Comparison of ENCODE assay signal across 9 cellular contexts in the genomic region with DNA sequence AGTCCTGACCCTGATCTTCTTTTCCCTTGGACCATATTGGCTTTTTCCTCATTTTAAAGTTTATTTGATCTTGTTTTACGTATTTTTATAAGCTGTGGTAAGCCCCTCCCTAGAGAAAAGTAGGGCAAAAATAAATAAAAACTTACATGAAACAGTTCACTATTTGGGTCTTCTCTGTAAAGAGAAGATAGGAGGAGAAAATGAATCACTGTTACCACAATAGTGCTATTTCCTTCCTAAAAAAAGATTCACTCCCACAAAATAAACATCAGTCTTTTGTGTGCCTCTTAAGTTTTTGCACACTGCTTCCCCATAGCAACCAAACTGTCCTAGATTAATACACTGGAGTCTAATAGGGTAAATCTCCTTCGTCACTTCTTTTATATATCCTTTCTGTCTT. TPM values are rescaled to one million over a fixed set of nuclear protein-coding genes. Genes with fewer than 3 reads are reported as not detected.
DNase-seq lines count a peak whose midpoint lies in the region; ATAC-seq and TF ChIP-seq lines count a peak whose summit lies in the region.
"Had no signal": no experiment of that assay in that cellular context is flagged by ENCODE, and none has a peak within 500 bp of the region (broad histone marks: within the 10 kb centered on the region; RNA-seq: fewer than 3 reads in every experiment).

No MANE protein-coding gene starts in this region.

- in situ Hi-C loops in gastrocnemius medialis (cut with MboI; ENCODE audit: low sequenced_read_pairs in 4 of 4) (loop anchor here in 3 of 4 donors (25.0 kb wide), 2 partner anchors 226 to 326 kb away; no protein-coding TSS in a partner anchor), G401 (cut with HindIII; ENCODE audit: low sequenced_read_pairs) (no loop called here)

- no peak overlapping the region for H2AFZ ChIP-seq in GM23338

- POLR2A ChIA-PET in RWPE1 (lab: Yijun Ruan, JAX; ENCODE audit: low non-redundant PET): no interaction called here

- H3K27me3 Mint-ChIP-seq in GM23338 (ENCODE audit: insufficient read depth, low read depth, poor library complexity): peaks cover 2% of the 10 kb centered on the region

- peaks cover 16% of the 10 kb centered on the region for H3K36me3 Mint-ChIP-seq in GM23338 (ENCODE audit: low read depth)

- H4K20me1 ChIP-seq in GM23338 (replicated peaks; ENCODE audit: insufficient read depth): no peaks in the 10 kb centered on the region

- H3K36me3 ChIP-seq in GM23338 (ENCODE audit: insufficient read depth) (no peaks in the 10 kb centered on the region), gastrocnemius medialis (peaks cover 0 to 3% of the 10 kb centered on the region in 2 donors)

- H3K4me3 ChIP-seq in GM23338: no peak overlapping the region
- peak overlapping the region in 2 of 4 donors; percentile 2 to 73 for H3K4me3 ChIP-seq in gastrocnemius medialis

- no peak for ATAC-seq in GM23338
- ATAC-seq in gastrocnemius medialis: no peak
- no peak for ATAC-seq in HG02623 (IDR thresholded peaks at IDR 0.05; ENCODE audit: unreplicated experiment)
- ATAC-seq in HG03025 (IDR thresholded peaks at IDR 0.05; ENCODE audit: low FRiP score, unreplicated experiment): no peak

- no peaks in the 10 kb centered on the region for H3K9me2 ChIP-seq in GM23338 (ENCODE audit: insufficient read depth)

- no peak overlapping the region for H3K4me3 Mint-ChIP-seq in GM23338

- no peak overlapping the region for H3K4me2 ChIP-seq in GM23338

- H3K27me3 ChIP-seq in GM23338 (ENCODE audit: insufficient read depth): no peaks in the 10 kb centered on the region
- H3K27me3 ChIP-seq in gastrocnemius medialis: no peaks in the 10 kb centered on the region

- H3K9me3 ChIP-seq in gastrocnemius medialis: no peaks in the 10 kb centered on the region

- peaks cover 3% of the 10 kb centered on the region; the same call in 2 of the 3 replicates for H3K9me3 Mint-ChIP-seq in GM23338
- H3K9me3 Mint-ChIP-seq: activated T-helper 2 cell treated with anti-CD3 and anti-CD28 coated beads, Interferon-gamma antibody, Interleukin-2, Interleukin-4, amounts not matched to agents 10 μg/mL and 5 μg/mL and 100 μg/mL, durations not matched to agents 14 hours and 24 hours and 36 hours had no signal

- TF ChIP-seq CTCF in GM23338 (conservative IDR thresholded peaks at IDR 0.05; ENCODE audit: low read depth in 2 of 2): no peak
- no peak for TF ChIP-seq CTCF in RWPE1 (conservative IDR thresholded peaks at IDR 0.05; ENCODE audit: low read depth)
- no peak for TF ChIP-seq CTCF in gastrocnemius medialis (IDR thresholded peaks at IDR 0.05 in 4 of 5, conservative IDR thresholded peaks at IDR 0.05 in 1 of 5)

- intact Hi-C loops in gastrocnemius medialis (cut with DNase I; ENCODE audit: low total_unique reads): no loop called here

- H3K27ac ChIP-seq in GM23338 (ENCODE audit: low read depth): no peak overlapping the region
- peak overlapping the region; percentile 95 for H3K27ac ChIP-seq in RWPE1
- peak overlapping the region; percentile 95 to 96 (median 96) for H3K27ac ChIP-seq in gastrocnemius medialis

- CTCF ChIA-PET in RWPE1 (lab: Yijun Ruan, JAX): interaction anchor here (0.6 to 0.7 kb wide), 2 partner anchors 10 to 203 kb away, joined by 3 to 5 read pairs; no protein-coding TSS in a partner anchor

- DNase-seq in GM23338 (ENCODE audit: low spot score) (no peak), RWPE1 (ENCODE audit: low spot score) (peak; percentile 20), fibroblast of peridontal ligament (ENCODE audit: extremely low read depth) (peak; percentile 86), gastrocnemius medialis (no peak), G401 (ENCODE audit: low spot score) (no peak)
- DNase-seq in activated CD8-positive, alpha-beta memory T cell treated with anti-CD3 and anti-CD28 coated beads, Interleukin-2, amount 50 U/mL, for 48 hours: no peak

- H3K4me1 Mint-ChIP-seq in GM23338: peaks cover 38% of the 10 kb centered on the region

- H3F3A ChIP-seq in GM23338 (replicated peaks; ENCODE audit: low read depth): no peaks in the 10 kb centered on the region

- H3K27ac Mint-ChIP-seq in GM23338: peak overlapping the region; percentile 90; the same call in 1 of the 2 replicates
- H3K27ac Mint-ChIP-seq: activated T-helper 2 cell treated with anti-CD3 and anti-CD28 coated beads, Interferon-gamma antibody, Interleukin-2, Interleukin-4, amounts not matched to agents 10 μg/mL and 5 μg/mL and 100 μg/mL, durations not matched to agents 14 hours and 24 hours and 36 hours had no signal

- H3K4me1 ChIP-seq in GM23338 (ENCODE audit: insufficient read depth) (peaks cover 34% of the 10 kb centered on the region), gastrocnemius medialis (peaks cover 15 to 23% of the 10 kb centered on the region in 2 donors)

- no peak for TF ChIP-seq POLR2A in gastrocnemius medialis (IDR thresholded peaks at IDR 0.05)

- no peaks in the 10 kb centered on the region for H3K79me2 ChIP-seq in GM23338 (replicated peaks; ENCODE audit: insufficient read depth)

TF ChIP-seq in GM23338, 12 proteins besides CTCF, POLR2A, EP300 and RAD21 (continues in another document):
- TF ChIP-seq EZH2 (IDR thresholded peaks at IDR 0.05; ENCODE audit: low read depth, unreplicated experiment) (no peak), ETS1 (IDR thresholded peaks at IDR 0.05) (no peak), REST (IDR thresholded peaks at IDR 0.05; ENCODE audit: unreplicated experiment) (no peak), JUNB (IDR thresholded peaks at IDR 0.05; ENCODE audit: unreplicated experiment) (no peak), ZNF114 (CRISPR knock-in tag; IDR thresholded peaks at IDR 0.05) (no peak), ZNF331 (CRISPR knock-in tag; IDR thresholded peaks at IDR 0.05; ENCODE audit: low read depth) (no peak), EZH2phosphoT487 (IDR thresholded peaks at IDR 0.05; ENCODE audit: unreplicated experiment) (no peak), CREB1 (CRISPR knock-in tag; IDR thresholded peaks at IDR 0.05; ENCODE audit: low read depth) (no peak), NANOG (IDR thresholded peaks at IDR 0.05; ENCODE audit: borderline replicate concordance) (no peak), STAT1 (IDR thresholded peaks at IDR 0.05; ENCODE audit: unreplicated experiment) (no peak), POLR2AphosphoS5 (IDR thresholded peaks at IDR 0.05; ENCODE audit: low read depth) (no peak)

RNA-seq across cellular contexts. Expression of gene SVIL, which starts 1.4 kb away (rescaled TPM):
- 7.8 and 8.8 TPM in 2 replicates for total RNA-seq in GM23338 (2014; rRNA removed; shearing (Covaris generic))
- polyA plus RNA-seq in GM23338 (2016; fragmentation: Nextera tagmentation; extraction: Ambion mirVana): 23.9 and 34.9 TPM in 2 replicates
- 1,000 to 10,000 TPM; 1,040 to 1,354 (median 1,121) TPM for total RNA-seq in gastrocnemius medialis
- total RNA-seq in G401 (2014; rRNA removed; shearing (Covaris generic)): 10.4 and 36.3 TPM in 2 replicates

Comparison
In these comparisons a context has a peak if more than half of its experiments do, and no peak if none do; other contexts are left out.
1. DNase-seq: peak in RWPE1 (single experiment) and fibroblast of peridontal ligament (single experiment); none in GM23338 (single experiment), gastrocnemius medialis (0 of 2), G401 (single experiment) and activated CD8-positive, alpha-beta memory T cell treated with anti-CD3 and anti-CD28 coated beads, Interleukin-2, amount 50 U/mL, for 48 hours (single experiment).
2. RNA of gene SVIL, which starts 1.4 kb away (total RNA-seq): 1,040 to 1,354 TPM in gastrocnemius medialis; 10.4 to 36.3 TPM in G401 and 7.8 to 8.8 TPM in GM23338; every median in the first group is over 10 times any median in the second.